Comparison of ENCODE assay signal across 8 cellular contexts in the genomic region with DNA sequence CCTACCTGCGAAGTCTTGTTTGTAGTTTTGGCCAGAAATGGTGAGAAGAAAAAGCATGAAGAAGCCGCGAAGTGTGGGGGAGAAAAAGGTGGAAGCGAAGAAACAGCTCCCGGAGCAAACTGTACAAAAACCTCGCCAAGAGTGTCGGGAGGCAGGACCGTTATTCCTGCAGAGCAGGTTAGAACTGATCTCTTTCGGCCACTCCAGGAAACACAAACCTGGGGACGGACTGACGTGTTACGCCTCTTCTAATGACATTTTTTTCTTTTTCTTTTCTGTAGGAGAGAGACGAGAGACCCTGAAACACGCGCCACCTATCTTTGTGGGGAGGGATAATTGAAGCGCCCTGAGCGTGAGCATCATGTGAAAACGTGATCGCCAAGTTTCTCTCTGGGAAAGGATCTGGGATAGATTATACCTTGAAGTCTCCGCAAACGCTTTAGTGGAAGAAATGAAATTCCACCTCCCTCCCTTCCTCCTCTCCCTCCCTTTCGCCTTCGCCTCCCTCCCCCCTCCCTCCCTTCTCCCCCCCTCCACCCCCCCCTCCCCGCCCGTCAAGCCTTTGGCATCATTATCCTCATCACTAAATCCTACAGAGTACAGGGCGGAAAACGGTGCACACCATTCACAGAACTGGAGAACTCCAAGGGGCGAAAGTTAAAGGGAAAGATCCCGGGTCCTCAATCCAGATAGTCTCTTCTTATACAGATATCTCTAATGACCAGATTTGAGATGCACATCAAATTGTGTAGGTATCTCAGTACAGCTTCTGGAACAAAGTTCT. TPM values are rescaled to one million over a fixed set of nuclear protein-coding genes. Genes with fewer than 3 reads are reported as not detected.
DNase-seq lines count a peak whose midpoint lies in the region; ATAC-seq and TF ChIP-seq lines count a peak whose summit lies in the region.

A gene (minus strand): TSS at position 186 of the 784 bp plus-strand sequence. CDS start 2,769 bp downstream, outside the sequence.

- peak in 1 of 2 donors; percentile 87 for TF ChIP-seq EP300 in tibial nerve (IDR thresholded peaks at IDR 0.05)

- no peak for ATAC-seq in GM18907 (IDR thresholded peaks at IDR 0.05; ENCODE audit: unreplicated experiment)

- no peak within 1 kb of the TSS for H3K27ac Mint-ChIP-seq in T-helper 2 cell treated with Interferon-gamma antibody and Interleukin-4, amounts not matched to agents 5 μg/mL and 100 μg/mL, for 36 hours

- TF ChIP-seq CTCF in tibial nerve (IDR thresholded peaks at IDR 0.05): peak; percentile 47 to 68 (median 62)

- H3K27ac ChIP-seq in tibial nerve: peak within 1 kb of the TSS; percentile 96 to 100 (median 98)

- H3K36me3 ChIP-seq in tibial nerve: no peaks in the 10 kb centered on the region

- no peaks in the 10 kb centered on the region for H3K9me3 Mint-ChIP-seq in T-helper 2 cell treated with Interferon-gamma antibody and Interleukin-4, amounts not matched to agents 5 μg/mL and 100 μg/mL, for 36 hours

- no peaks in the 10 kb centered on the region for H3K27me3 ChIP-seq in tibial nerve

- peaks cover 43% of the 10 kb centered on the region for H3K27me3 Mint-ChIP-seq in T-helper 2 cell treated with Interferon-gamma antibody and Interleukin-4, amounts not matched to agents 5 μg/mL and 100 μg/mL, for 36 hours (ENCODE audit: low read depth)

- WGBS in tibial nerve, 2 donors: 1 to 2% methylated on average over 28 to 29 of the region's 29 CpGs

- in situ Hi-C loops in KBM-7 (cut with MboI; ENCODE audit: low pct_unique_long_range_greater_than_20kb, low sequenced_read_pairs): no loop called here

- peaks cover 25% of the 10 kb centered on the region for H3K4me1 Mint-ChIP-seq in T-helper 2 cell treated with Interferon-gamma antibody and Interleukin-4, amounts not matched to agents 5 μg/mL and 100 μg/mL, for 36 hours (ENCODE audit: low read depth)

- H3K9me3 ChIP-seq in tibial nerve: no peaks in the 10 kb centered on the region

- H3K4me1 ChIP-seq in tibial nerve: peaks cover 0 to 24% (median 3%) of the 10 kb centered on the region in 4 donors

- peaks cover 2% of the 10 kb centered on the region for H3K36me3 Mint-ChIP-seq in T-helper 2 cell treated with Interferon-gamma antibody and Interleukin-4, amounts not matched to agents 5 μg/mL and 100 μg/mL, for 36 hours (ENCODE audit: low read depth)

- DNase-seq in DMS114 treated with DMSO at 0.1 percent for 48 hours (lab: John Stamatoyannopoulos, UW; ENCODE audit: unreplicated experiment) (peak; percentile 88), KBM-7 (peak; percentile 95), erythroblast (lab: John Stamatoyannopoulos, UW) (peak; percentile 87 to 90), midbrain (lab: John Stamatoyannopoulos, UW) (peak; percentile 81), tibial nerve (ENCODE audit: low spot score in 2 of 2) (peak in 1 of 2 donors; percentile 80)
- peak; percentile 44 for DNase-seq in T-helper 2 cell treated with Interferon-gamma antibody and Interleukin-4, amounts not matched to agents 5 μg/mL and 100 μg/mL, for 36 hours (ENCODE audit: low spot score)
- no peak for DNase-seq in stimulated activated CD4-positive, alpha-beta T cell treated with anti-CD3 and anti-CD28 coated beads, Interleukin-2, amount 100 ng/mL, for 48 hours

- peak; percentile 97 for TF ChIP-seq POLR2A in erythroblast (IDR thresholded peaks at IDR 0.05; ENCODE audit: low read length)
- peak; percentile 44 to 51 for TF ChIP-seq POLR2A in tibial nerve (IDR thresholded peaks at IDR 0.05)

- peak within 1 kb of the TSS; percentile 39 for H3K4me3 Mint-ChIP-seq in T-helper 2 cell treated with Interferon-gamma antibody and Interleukin-4, amounts not matched to agents 5 μg/mL and 100 μg/mL, for 36 hours

- peak within 1 kb of the TSS; percentile 64 to 85 (median 70) for H3K4me3 ChIP-seq in tibial nerve

RNA-seq across cellular contexts. Expression of the gene that starts here (rescaled TPM):
- 100 to 1,000 TPM; 148 to 290 (median 218) TPM for total RNA-seq in tibial nerve

Comparison
In these comparisons a context has a peak if more than half of its experiments do, and no peak if none do; other contexts are left out.
1. DNase-seq: peak in DMS114 treated with DMSO at 0.1 percent for 48 hours (single experiment), KBM-7 (single experiment), T-helper 2 cell treated with Interferon-gamma antibody and Interleukin-4, amounts not matched to agents 5 μg/mL and 100 μg/mL, for 36 hours (single experiment), erythroblast (2 of 2) and midbrain (single experiment); none in stimulated activated CD4-positive, alpha-beta T cell treated with anti-CD3 and anti-CD28 coated beads, Interleukin-2, amount 100 ng/mL, for 48 hours (0 of 2).